ENCODE assay signal across 1 cellular context in the genomic region with DNA sequence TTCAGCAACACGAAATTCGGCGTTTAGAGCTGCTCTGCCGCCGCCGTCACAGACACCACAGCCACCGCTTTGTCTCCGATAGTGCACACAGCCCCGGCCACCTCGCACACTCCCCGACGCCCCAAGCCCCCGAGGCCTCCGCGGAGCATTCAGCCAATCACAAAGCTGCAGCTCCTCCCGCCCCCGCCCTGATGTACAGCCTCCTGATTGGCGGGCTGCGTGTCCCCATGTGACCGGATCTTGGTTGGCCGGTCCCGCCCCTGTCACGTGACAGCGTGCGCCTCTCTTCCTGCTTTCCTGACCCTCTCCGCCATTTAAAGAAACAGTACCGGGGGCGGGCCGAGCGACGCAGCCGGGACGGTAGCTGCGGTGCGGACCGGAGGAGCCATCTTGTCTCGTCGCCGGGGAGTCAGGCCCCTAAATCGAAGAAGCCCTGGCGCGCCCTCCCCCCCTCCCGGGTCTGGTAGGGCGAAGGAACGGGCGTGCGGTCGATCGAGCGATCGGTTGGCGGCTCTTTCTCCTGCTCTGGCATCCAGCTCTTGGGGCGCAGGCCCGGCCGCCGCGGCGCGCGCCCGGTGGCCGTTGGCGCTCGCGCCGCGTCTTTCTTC.
A peak's percentile ranks its signal among the peaks of the same experiment; 100 is the strongest.
TF ChIP-seq lines count a peak whose summit lies in the region.

A gene (plus strand): TSS at position 342 of the 608 bp plus-strand sequence.

TF ChIP-seq in H1, 55 proteins besides CTCF, POLR2A, EP300 and RAD21 (continued from another document):
- TF ChIP-seq, protein P1, sequence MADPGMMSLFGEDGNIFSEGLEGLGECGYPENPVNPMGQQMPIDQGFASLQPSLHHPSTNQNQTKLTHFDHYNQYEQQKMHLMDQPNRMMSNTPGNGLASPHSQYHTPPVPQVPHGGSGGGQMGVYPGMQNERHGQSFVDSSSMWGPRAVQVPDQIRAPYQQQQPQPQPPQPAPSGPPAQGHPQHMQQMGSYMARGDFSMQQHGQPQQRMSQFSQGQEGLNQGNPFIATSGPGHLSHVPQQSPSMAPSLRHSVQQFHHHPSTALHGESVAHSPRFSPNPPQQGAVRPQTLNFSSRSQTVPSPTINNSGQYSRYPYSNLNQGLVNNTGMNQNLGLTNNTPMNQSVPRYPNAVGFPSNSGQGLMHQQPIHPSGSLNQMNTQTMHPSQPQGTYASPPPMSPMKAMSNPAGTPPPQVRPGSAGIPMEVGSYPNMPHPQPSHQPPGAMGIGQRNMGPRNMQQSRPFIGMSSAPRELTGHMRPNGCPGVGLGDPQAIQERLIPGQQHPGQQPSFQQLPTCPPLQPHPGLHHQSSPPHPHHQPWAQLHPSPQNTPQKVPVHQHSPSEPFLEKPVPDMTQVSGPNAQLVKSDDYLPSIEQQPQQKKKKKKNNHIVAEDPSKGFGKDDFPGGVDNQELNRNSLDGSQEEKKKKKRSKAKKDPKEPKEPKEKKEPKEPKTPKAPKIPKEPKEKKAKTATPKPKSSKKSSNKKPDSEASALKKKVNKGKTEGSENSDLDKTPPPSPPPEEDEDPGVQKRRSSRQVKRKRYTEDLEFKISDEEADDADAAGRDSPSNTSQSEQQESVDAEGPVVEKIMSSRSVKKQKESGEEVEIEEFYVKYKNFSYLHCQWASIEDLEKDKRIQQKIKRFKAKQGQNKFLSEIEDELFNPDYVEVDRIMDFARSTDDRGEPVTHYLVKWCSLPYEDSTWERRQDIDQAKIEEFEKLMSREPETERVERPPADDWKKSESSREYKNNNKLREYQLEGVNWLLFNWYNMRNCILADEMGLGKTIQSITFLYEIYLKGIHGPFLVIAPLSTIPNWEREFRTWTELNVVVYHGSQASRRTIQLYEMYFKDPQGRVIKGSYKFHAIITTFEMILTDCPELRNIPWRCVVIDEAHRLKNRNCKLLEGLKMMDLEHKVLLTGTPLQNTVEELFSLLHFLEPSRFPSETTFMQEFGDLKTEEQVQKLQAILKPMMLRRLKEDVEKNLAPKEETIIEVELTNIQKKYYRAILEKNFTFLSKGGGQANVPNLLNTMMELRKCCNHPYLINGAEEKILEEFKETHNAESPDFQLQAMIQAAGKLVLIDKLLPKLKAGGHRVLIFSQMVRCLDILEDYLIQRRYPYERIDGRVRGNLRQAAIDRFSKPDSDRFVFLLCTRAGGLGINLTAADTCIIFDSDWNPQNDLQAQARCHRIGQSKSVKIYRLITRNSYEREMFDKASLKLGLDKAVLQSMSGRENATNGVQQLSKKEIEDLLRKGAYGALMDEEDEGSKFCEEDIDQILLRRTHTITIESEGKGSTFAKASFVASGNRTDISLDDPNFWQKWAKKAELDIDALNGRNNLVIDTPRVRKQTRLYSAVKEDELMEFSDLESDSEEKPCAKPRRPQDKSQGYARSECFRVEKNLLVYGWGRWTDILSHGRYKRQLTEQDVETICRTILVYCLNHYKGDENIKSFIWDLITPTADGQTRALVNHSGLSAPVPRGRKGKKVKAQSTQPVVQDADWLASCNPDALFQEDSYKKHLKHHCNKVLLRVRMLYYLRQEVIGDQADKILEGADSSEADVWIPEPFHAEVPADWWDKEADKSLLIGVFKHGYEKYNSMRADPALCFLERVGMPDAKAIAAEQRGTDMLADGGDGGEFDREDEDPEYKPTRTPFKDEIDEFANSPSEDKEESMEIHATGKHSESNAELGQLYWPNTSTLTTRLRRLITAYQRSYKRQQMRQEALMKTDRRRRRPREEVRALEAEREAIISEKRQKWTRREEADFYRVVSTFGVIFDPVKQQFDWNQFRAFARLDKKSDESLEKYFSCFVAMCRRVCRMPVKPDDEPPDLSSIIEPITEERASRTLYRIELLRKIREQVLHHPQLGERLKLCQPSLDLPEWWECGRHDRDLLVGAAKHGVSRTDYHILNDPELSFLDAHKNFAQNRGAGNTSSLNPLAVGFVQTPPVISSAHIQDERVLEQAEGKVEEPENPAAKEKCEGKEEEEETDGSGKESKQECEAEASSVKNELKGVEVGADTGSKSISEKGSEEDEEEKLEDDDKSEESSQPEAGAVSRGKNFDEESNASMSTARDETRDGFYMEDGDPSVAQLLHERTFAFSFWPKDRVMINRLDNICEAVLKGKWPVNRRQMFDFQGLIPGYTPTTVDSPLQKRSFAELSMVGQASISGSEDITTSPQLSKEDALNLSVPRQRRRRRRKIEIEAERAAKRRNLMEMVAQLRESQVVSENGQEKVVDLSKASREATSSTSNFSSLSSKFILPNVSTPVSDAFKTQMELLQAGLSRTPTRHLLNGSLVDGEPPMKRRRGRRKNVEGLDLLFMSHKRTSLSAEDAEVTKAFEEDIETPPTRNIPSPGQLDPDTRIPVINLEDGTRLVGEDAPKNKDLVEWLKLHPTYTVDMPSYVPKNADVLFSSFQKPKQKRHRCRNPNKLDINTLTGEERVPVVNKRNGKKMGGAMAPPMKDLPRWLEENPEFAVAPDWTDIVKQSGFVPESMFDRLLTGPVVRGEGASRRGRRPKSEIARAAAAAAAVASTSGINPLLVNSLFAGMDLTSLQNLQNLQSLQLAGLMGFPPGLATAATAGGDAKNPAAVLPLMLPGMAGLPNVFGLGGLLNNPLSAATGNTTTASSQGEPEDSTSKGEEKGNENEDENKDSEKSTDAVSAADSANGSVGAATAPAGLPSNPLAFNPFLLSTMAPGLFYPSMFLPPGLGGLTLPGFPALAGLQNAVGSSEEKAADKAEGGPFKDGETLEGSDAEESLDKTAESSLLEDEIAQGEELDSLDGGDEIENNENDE (IDR thresholded peaks at IDR 0.05; ENCODE audit: insufficient replicate concordance, low read length): no peak
- 0 out of 2 replicates have a peak, but pooled peaks have one; percentile 40 for TF ChIP-seq SP4 (IDR thresholded peaks at IDR 0.05; ENCODE audit: low read length)
- TF ChIP-seq SRF (IDR thresholded peaks at IDR 0.05; ENCODE audit: low read depth, low read length): peak; percentile 87
- TF ChIP-seq RXRA (IDR thresholded peaks at IDR 0.05; ENCODE audit: insufficient read depth, low read depth, low read length): no peak
- no peak for TF ChIP-seq HDAC6 (IDR thresholded peaks at IDR 0.05; ENCODE audit: low read depth, low read length)
- peak; percentile 83 for TF ChIP-seq PHF8 (conservative IDR thresholded peaks at IDR 0.05; ENCODE audit: low read depth, low read length)
- peak; percentile 26; the same call in 1 of the 2 replicates for TF ChIP-seq SP2 (IDR thresholded peaks at IDR 0.05; ENCODE audit: low read length)
- no peak for TF ChIP-seq MAFK (IDR thresholded peaks at IDR 0.05; ENCODE audit: low read depth, low read length)
- TF ChIP-seq SIN3A (conservative IDR thresholded peaks at IDR 0.05 in 1 of 2, IDR thresholded peaks at IDR 0.05 in 1 of 2; ENCODE audit: low read depth in 1 of 2, low read length in 2 of 2): no peak; a peak in 1 of 4 replicates
- TF ChIP-seq NANOG (IDR thresholded peaks at IDR 0.05; ENCODE audit: insufficient read depth, low read depth, low read length, poor library complexity, severe bottlenecking): no peak
- no peak for TF ChIP-seq KDM1A (IDR thresholded peaks at IDR 0.05; ENCODE audit: borderline replicate concordance, low read length)
- no peak for TF ChIP-seq JUN (IDR thresholded peaks at IDR 0.05; ENCODE audit: low read depth, low read length)
- TF ChIP-seq YY1 (IDR thresholded peaks at IDR 0.05; ENCODE audit: low read depth, low read length): peak; percentile 92
- TF ChIP-seq SAP30 (IDR thresholded peaks at IDR 0.05; ENCODE audit: insufficient read depth, insufficient replicate concordance, low read length): no peak
- TF ChIP-seq, protein P2, sequence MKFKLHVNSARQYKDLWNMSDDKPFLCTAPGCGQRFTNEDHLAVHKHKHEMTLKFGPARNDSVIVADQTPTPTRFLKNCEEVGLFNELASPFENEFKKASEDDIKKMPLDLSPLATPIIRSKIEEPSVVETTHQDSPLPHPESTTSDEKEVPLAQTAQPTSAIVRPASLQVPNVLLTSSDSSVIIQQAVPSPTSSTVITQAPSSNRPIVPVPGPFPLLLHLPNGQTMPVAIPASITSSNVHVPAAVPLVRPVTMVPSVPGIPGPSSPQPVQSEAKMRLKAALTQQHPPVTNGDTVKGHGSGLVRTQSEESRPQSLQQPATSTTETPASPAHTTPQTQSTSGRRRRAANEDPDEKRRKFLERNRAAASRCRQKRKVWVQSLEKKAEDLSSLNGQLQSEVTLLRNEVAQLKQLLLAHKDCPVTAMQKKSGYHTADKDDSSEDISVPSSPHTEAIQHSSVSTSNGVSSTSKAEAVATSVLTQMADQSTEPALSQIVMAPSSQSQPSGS (IDR thresholded peaks at IDR 0.05; ENCODE audit: low read length): no peak
- TF ChIP-seq, protein P3, sequence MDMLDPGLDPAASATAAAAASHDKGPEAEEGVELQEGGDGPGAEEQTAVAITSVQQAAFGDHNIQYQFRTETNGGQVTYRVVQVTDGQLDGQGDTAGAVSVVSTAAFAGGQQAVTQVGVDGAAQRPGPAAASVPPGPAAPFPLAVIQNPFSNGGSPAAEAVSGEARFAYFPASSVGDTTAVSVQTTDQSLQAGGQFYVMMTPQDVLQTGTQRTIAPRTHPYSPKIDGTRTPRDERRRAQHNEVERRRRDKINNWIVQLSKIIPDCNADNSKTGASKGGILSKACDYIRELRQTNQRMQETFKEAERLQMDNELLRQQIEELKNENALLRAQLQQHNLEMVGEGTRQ (IDR thresholded peaks at IDR 0.05; ENCODE audit: low read length): peak; percentile 99
- peak; percentile 22 for TF ChIP-seq ASH2L (IDR thresholded peaks at IDR 0.05; ENCODE audit: low read length)
- TF ChIP-seq JUND (IDR thresholded peaks at IDR 0.05; ENCODE audit: low read length): no peak
- no peak for TF ChIP-seq POU5F1 (IDR thresholded peaks at IDR 0.05; ENCODE audit: low read depth, low read length)
- peak; percentile 88 for TF ChIP-seq TBP (IDR thresholded peaks at IDR 0.05; ENCODE audit: low read depth, low read length)
- TF ChIP-seq RBBP5 (IDR thresholded peaks at IDR 0.05; ENCODE audit: borderline replicate concordance, low read depth, low read length): no peak; the same call in 1 of the 2 replicates
- peak; percentile 55 for TF ChIP-seq TAF7 (optimal IDR thresholded peaks at IDR 0.05; ENCODE audit: borderline replicate concordance, low read depth, low read length)
- TF ChIP-seq CBX8 (IDR thresholded peaks at IDR 0.05; ENCODE audit: borderline replicate concordance, low read depth, low read length): no peak
- no peak for TF ChIP-seq CTBP2 (IDR thresholded peaks at IDR 0.05; ENCODE audit: borderline replicate concordance, insufficient read depth, insufficient read length, low read length)
- peak; percentile 88; the same call in 1 of the 2 replicates for TF ChIP-seq EGR1 (IDR thresholded peaks at IDR 0.05; ENCODE audit: borderline replicate concordance, low read depth, low read length)
- peak; percentile 97 for TF ChIP-seq POLR2AphosphoS5 (IDR thresholded peaks at IDR 0.05; ENCODE audit: low read depth, low read length)
- TF ChIP-seq KDM5A (IDR thresholded peaks at IDR 0.05; ENCODE audit: low read length): no peak
- TF ChIP-seq, protein P4, sequence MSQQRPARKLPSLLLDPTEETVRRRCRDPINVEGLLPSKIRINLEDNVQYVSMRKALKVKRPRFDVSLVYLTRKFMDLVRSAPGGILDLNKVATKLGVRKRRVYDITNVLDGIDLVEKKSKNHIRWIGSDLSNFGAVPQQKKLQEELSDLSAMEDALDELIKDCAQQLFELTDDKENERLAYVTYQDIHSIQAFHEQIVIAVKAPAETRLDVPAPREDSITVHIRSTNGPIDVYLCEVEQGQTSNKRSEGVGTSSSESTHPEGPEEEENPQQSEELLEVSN (IDR thresholded peaks at IDR 0.05): peak; percentile 87
- TF ChIP-seq CHD2 (IDR thresholded peaks at IDR 0.05; ENCODE audit: low read length): peak; percentile 72
- peak; percentile 58; the same call in 1 of the 2 replicates for TF ChIP-seq GABPA (IDR thresholded peaks at IDR 0.05; ENCODE audit: borderline replicate concordance, insufficient read depth, low read length)
- peak; percentile 85 for TF ChIP-seq GTF2F1 (IDR thresholded peaks at IDR 0.05; ENCODE audit: borderline replicate concordance, low read depth, low read length)
- peak; percentile 57; the same call in 1 of the 2 replicates for TF ChIP-seq CREB1 (IDR thresholded peaks at IDR 0.05)
- TF ChIP-seq BACH1 (IDR thresholded peaks at IDR 0.05; ENCODE audit: low read length): no peak
- TF ChIP-seq KDM4A (IDR thresholded peaks at IDR 0.05; ENCODE audit: low read depth, low read length, severe bottlenecking): peak; percentile 80
- TF ChIP-seq HDAC2 (IDR thresholded peaks at IDR 0.05; ENCODE audit: borderline replicate concordance in 1 of 2, low read depth in 2 of 2, low read length in 2 of 2): no peak
- TF ChIP-seq SIRT6 (IDR thresholded peaks at IDR 0.05; ENCODE audit: low read length): no peak
- TF ChIP-seq SIX5 (IDR thresholded peaks at IDR 0.05; ENCODE audit: low read depth, low read length): no peak
- TF ChIP-seq TAF1 (IDR thresholded peaks at IDR 0.05; ENCODE audit: low read depth, low read length): peak; percentile 91
- no peak for TF ChIP-seq ZNF274 (IDR thresholded peaks at IDR 0.05; ENCODE audit: borderline replicate concordance, extremely low read depth, low read length)
- no peak for TF ChIP-seq TEAD4 (IDR thresholded peaks at IDR 0.05; ENCODE audit: low read depth, low read length)
- TF ChIP-seq RFX5 (IDR thresholded peaks at IDR 0.05; ENCODE audit: borderline replicate concordance, low read depth, low read length): no peak
- peak; percentile 81 for TF ChIP-seq SP1 (IDR thresholded peaks at IDR 0.05; ENCODE audit: low read depth, low read length)
- TF ChIP-seq BCL11A (IDR thresholded peaks at IDR 0.05; ENCODE audit: low read depth in 2 of 2, low read length in 2 of 2): no peak
- no peak for TF ChIP-seq CBX5 (IDR thresholded peaks at IDR 0.05; ENCODE audit: low read depth, low read length)
- no peak for TF ChIP-seq EZH2 (IDR thresholded peaks at IDR 0.05; ENCODE audit: low read depth, low read length, severe bottlenecking)
